In the genomic region with DNA sequence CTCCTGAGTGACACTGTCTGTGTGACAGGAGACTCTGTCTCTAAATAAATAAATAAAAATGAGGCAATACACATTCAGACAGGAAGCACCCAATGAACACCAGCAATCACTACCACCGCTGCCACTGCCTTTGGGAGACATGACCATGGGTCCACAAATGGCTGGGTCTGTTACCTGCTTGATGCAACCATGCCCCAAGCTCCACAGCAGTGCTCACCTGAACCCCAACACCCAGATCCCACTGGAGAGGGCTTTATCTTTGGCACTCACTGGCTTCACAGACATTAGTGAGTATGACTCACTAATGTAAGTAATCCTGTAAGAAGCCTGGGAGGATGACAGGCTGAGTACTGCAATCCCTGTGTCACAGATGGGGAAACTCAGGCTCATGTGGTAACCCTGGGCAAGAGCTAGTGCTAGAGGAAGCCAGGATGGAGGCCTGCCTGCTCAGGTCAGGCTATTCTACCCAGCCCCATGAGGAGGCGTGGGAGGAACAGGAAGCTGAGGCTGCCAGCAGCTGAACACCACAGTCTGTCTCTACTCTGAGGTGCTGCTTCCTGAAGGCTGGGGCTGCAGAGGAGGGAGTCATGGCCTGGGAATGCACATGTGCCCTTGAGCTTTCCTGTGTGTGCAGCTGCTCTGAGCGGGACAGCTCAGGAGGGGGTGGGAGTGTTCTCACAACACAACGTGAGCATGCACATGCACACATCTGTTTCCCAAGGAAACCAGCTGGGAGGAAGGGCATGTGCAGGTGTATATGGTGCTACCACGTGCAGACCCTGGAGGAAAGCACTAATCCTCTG, we compare ENCODE assay signal across 8 cellular contexts. TPM values are rescaled to one million over a fixed set of nuclear protein-coding genes. Genes with fewer than 3 reads are reported as not detected.
A peak's percentile ranks its signal among the peaks of the same experiment; 100 is the strongest.
DNase-seq lines count a peak whose midpoint lies in the region; ATAC-seq and TF ChIP-seq lines count a peak whose summit lies in the region.

No MANE protein-coding gene starts in this region.

- no peak overlapping the region for H3K4me3 ChIP-seq in cardiac fibroblast (replicated peaks in 1 of 2; ENCODE audit: low read depth in 2 of 2, low read length in 2 of 2)

- CTCF ChIA-PET in WTC11 (lab: Charles Lee) = interaction anchor here (0.5 to 2.4 kb wide), 16 partner anchors 10 to 254 kb away, joined by 3 to 15 read pairs (median 4); a partner anchor contains a TSS

- peak overlapping the region; percentile 74 for H3K27ac Mint-ChIP-seq in WTC11

- no peak overlapping the region for H3K4me3 Mint-ChIP-seq in WTC11

- no peaks in the 10 kb centered on the region for H3K27me3 Mint-ChIP-seq in WTC11 (ENCODE audit: low read depth)

- H3K36me3 Mint-ChIP-seq in WTC11 = peaks cover 2% of the 10 kb centered on the region; the same call in 1 of the 2 replicates

- peaks cover 8% of the 10 kb centered on the region for H3K4me1 Mint-ChIP-seq in WTC11

- H3K9me3 Mint-ChIP-seq in WTC11 = no peaks in the 10 kb centered on the region

- POLR2A ChIA-PET in WTC11 (lab: Charles Lee) = interaction anchor here (0.7 kb wide), 1 partner anchor 43 kb away, joined by 5 read pairs; a partner anchor contains a TSS

- DNase-seq in DMS 273 treated with DMSO at 0.1 percent for 48 hours (lab: John Stamatoyannopoulos, UW) = peak; percentile 79
- DNase-seq in M059J (ENCODE audit: low read depth) = peak; percentile 99
- DNase-seq in WTC11 (ENCODE audit: low spot score) = no peak
- peak; percentile 99 to 100 for DNase-seq in cardiac fibroblast (ENCODE audit: low read depth in 2 of 2)
- peak; percentile 61 for DNase-seq in left lobe of liver (ENCODE audit: low spot score)
- peak; percentile 53 for DNase-seq in stimulated activated CD4-positive, alpha-beta T cell treated with anti-CD3 and anti-CD28 coated beads, Interleukin-4, amount 100 ng/mL, for 1 hour

- no peak for TF ChIP-seq CTCF in WTC11 (IDR thresholded peaks at IDR 0.05)
- peak; percentile 28 for TF ChIP-seq CTCF in cardiac fibroblast (IDR thresholded peaks at IDR 0.05; ENCODE audit: low read depth, low read length)

- ATAC-seq in GM21529 (IDR thresholded peaks at IDR 0.05; ENCODE audit: unreplicated experiment) (peak; percentile 90), WTC11 (peak; percentile 63), left lobe of liver (peak; percentile 49), HG03439 (IDR thresholded peaks at IDR 0.05; ENCODE audit: unreplicated experiment) (no peak)

TF ChIP-seq in WTC11, 78 proteins besides CTCF, POLR2A, EP300 and RAD21 (continues in another document):
- TF ChIP-seq, protein P1, sequence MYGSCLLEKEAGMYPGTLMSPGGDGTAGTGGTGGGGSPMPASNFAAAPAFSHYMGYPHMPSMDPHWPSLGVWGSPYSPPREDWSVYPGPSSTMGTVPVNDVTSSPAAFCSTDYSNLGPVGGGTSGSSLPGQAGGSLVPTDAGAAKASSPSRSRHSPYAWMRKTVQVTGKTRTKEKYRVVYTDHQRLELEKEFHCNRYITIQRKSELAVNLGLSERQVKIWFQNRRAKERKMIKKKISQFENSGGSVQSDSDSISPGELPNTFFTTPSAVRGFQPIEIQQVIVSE (CRISPR knock-in tag; IDR thresholded peaks at IDR 0.05; ENCODE audit: borderline replicate concordance) = no peak
- TF ChIP-seq SMAD3 (CRISPR knock-in tag; IDR thresholded peaks at IDR 0.05; ENCODE audit: borderline replicate concordance) = no peak
- TF ChIP-seq, protein P2, sequence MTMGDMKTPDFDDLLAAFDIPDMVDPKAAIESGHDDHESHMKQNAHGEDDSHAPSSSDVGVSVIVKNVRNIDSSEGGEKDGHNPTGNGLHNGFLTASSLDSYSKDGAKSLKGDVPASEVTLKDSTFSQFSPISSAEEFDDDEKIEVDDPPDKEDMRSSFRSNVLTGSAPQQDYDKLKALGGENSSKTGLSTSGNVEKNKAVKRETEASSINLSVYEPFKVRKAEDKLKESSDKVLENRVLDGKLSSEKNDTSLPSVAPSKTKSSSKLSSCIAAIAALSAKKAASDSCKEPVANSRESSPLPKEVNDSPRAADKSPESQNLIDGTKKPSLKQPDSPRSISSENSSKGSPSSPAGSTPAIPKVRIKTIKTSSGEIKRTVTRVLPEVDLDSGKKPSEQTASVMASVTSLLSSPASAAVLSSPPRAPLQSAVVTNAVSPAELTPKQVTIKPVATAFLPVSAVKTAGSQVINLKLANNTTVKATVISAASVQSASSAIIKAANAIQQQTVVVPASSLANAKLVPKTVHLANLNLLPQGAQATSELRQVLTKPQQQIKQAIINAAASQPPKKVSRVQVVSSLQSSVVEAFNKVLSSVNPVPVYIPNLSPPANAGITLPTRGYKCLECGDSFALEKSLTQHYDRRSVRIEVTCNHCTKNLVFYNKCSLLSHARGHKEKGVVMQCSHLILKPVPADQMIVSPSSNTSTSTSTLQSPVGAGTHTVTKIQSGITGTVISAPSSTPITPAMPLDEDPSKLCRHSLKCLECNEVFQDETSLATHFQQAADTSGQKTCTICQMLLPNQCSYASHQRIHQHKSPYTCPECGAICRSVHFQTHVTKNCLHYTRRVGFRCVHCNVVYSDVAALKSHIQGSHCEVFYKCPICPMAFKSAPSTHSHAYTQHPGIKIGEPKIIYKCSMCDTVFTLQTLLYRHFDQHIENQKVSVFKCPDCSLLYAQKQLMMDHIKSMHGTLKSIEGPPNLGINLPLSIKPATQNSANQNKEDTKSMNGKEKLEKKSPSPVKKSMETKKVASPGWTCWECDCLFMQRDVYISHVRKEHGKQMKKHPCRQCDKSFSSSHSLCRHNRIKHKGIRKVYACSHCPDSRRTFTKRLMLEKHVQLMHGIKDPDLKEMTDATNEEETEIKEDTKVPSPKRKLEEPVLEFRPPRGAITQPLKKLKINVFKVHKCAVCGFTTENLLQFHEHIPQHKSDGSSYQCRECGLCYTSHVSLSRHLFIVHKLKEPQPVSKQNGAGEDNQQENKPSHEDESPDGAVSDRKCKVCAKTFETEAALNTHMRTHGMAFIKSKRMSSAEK (CRISPR knock-in tag; IDR thresholded peaks at IDR 0.05; ENCODE audit: borderline replicate concordance) = no peak
- TF ChIP-seq, protein P3, sequence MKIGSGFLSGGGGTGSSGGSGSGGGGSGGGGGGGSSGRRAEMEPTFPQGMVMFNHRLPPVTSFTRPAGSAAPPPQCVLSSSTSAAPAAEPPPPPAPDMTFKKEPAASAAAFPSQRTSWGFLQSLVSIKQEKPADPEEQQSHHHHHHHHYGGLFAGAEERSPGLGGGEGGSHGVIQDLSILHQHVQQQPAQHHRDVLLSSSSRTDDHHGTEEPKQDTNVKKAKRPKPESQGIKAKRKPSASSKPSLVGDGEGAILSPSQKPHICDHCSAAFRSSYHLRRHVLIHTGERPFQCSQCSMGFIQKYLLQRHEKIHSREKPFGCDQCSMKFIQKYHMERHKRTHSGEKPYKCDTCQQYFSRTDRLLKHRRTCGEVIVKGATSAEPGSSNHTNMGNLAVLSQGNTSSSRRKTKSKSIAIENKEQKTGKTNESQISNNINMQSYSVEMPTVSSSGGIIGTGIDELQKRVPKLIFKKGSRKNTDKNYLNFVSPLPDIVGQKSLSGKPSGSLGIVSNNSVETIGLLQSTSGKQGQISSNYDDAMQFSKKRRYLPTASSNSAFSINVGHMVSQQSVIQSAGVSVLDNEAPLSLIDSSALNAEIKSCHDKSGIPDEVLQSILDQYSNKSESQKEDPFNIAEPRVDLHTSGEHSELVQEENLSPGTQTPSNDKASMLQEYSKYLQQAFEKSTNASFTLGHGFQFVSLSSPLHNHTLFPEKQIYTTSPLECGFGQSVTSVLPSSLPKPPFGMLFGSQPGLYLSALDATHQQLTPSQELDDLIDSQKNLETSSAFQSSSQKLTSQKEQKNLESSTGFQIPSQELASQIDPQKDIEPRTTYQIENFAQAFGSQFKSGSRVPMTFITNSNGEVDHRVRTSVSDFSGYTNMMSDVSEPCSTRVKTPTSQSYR (CRISPR knock-in tag; IDR thresholded peaks at IDR 0.05) = no peak
- TF ChIP-seq ZNF416 (CRISPR knock-in tag; IDR thresholded peaks at IDR 0.05) = no peak
- no peak for TF ChIP-seq GTF2I (CRISPR knock-in tag; conservative IDR thresholded peaks at IDR 0.05)
- TF ChIP-seq TP53 (CRISPR knock-in tag; IDR thresholded peaks at IDR 0.05) = no peak
- no peak for TF ChIP-seq FOXJ3 (CRISPR knock-in tag; IDR thresholded peaks at IDR 0.05; ENCODE audit: borderline replicate concordance)
- TF ChIP-seq ELF4 (CRISPR knock-in tag; IDR thresholded peaks at IDR 0.05; ENCODE audit: low read depth) = no peak
- no peak for TF ChIP-seq NFYB (CRISPR knock-in tag; conservative IDR thresholded peaks at IDR 0.05; ENCODE audit: low read depth)
- TF ChIP-seq JAZF1 (CRISPR knock-in tag; IDR thresholded peaks at IDR 0.05) = no peak
- TF ChIP-seq, protein P4, sequence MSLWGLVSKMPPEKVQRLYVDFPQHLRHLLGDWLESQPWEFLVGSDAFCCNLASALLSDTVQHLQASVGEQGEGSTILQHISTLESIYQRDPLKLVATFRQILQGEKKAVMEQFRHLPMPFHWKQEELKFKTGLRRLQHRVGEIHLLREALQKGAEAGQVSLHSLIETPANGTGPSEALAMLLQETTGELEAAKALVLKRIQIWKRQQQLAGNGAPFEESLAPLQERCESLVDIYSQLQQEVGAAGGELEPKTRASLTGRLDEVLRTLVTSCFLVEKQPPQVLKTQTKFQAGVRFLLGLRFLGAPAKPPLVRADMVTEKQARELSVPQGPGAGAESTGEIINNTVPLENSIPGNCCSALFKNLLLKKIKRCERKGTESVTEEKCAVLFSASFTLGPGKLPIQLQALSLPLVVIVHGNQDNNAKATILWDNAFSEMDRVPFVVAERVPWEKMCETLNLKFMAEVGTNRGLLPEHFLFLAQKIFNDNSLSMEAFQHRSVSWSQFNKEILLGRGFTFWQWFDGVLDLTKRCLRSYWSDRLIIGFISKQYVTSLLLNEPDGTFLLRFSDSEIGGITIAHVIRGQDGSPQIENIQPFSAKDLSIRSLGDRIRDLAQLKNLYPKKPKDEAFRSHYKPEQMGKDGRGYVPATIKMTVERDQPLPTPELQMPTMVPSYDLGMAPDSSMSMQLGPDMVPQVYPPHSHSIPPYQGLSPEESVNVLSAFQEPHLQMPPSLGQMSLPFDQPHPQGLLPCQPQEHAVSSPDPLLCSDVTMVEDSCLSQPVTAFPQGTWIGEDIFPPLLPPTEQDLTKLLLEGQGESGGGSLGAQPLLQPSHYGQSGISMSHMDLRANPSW (CRISPR knock-in tag; conservative IDR thresholded peaks at IDR 0.05; ENCODE audit: low read depth) = no peak

RNA-seq across cellular contexts. Expression of a gene that starts 43.0 kb away (rescaled TPM):
- total RNA-seq in M059J (2014; rRNA removed; shearing (Covaris generic)) = 10.0 and 24.1 TPM in 2 replicates
- total RNA-seq in WTC11 (2021) = 22.0 to 25.1 TPM (median 22.5 TPM) in 3 replicates
- 2.7 TPM for total RNA-seq in left lobe of liver
